1 cellular context compared by ENCODE assay signal in genomic region chr22:28981818-28982499, GRCh38.
TF ChIP-seq lines count a peak whose summit lies in the region.

No MANE protein-coding gene starts in this region.

TF ChIP-seq in HepG2, 621 proteins besides CTCF, POLR2A, EP300 and RAD21 (continued from another document and continues in another):
- no peak for TF ChIP-seq ZNF33B (CRISPR knock-in tag; IDR thresholded peaks at IDR 0.05)
- TF ChIP-seq ZNF512 (CRISPR knock-in tag; IDR thresholded peaks at IDR 0.05) = no peak
- peak; percentile 76; the same call in 1 of the 2 replicates for TF ChIP-seq FOXK1 (CRISPR knock-in tag; IDR thresholded peaks at IDR 0.05; ENCODE audit: borderline replicate concordance, low read depth)
- TF ChIP-seq ZNF850 (CRISPR knock-in tag; conservative IDR thresholded peaks at IDR 0.05) = no peak
- no peak for TF ChIP-seq MXD3 (CRISPR knock-in tag; IDR thresholded peaks at IDR 0.05)
- TF ChIP-seq IRF2 (CRISPR knock-in tag; IDR thresholded peaks at IDR 0.05) = peak; percentile 80; the same call in 1 of the 2 replicates
- TF ChIP-seq HNF4A (CRISPR knock-in tag; IDR thresholded peaks at IDR 0.05) = peak; percentile 74
- no peak for TF ChIP-seq MATR3 (CRISPR knock-in tag; IDR thresholded peaks at IDR 0.05)
- no peak for TF ChIP-seq ZFP91 (CRISPR knock-in tag; IDR thresholded peaks at IDR 0.05; ENCODE audit: borderline replicate concordance)
- TF ChIP-seq GTF3A (CRISPR knock-in tag; conservative IDR thresholded peaks at IDR 0.05) = peak; percentile 47; the same call in 1 of the 2 replicates
- no peak for TF ChIP-seq ZFP62 (CRISPR knock-in tag; IDR thresholded peaks at IDR 0.05)
- TF ChIP-seq ZNF552 (CRISPR knock-in tag; IDR thresholded peaks at IDR 0.05; ENCODE audit: borderline replicate concordance) = no peak
- peak; percentile 28; the same call in 1 of the 2 replicates for TF ChIP-seq RORA (CRISPR knock-in tag; IDR thresholded peaks at IDR 0.05)
- TF ChIP-seq TBX3 (IDR thresholded peaks at IDR 0.05; ENCODE audit: borderline replicate concordance) = peak; percentile 58; the same call in 1 of the 2 replicates
- TF ChIP-seq HMGXB4 (CRISPR knock-in tag; IDR thresholded peaks at IDR 0.05; ENCODE audit: borderline replicate concordance in 1 of 2, low read depth in 1 of 2) = 0 out of 4 replicates have a peak, but pooled peaks of 1 of the 2 experiments have one; percentile 16
- peak; percentile 73; the same call in 1 of the 2 replicates for TF ChIP-seq KMT2A (CRISPR knock-in tag; IDR thresholded peaks at IDR 0.05)
- TF ChIP-seq NFRKB (IDR thresholded peaks at IDR 0.05) = no peak
- no peak for TF ChIP-seq PRPF4 (IDR thresholded peaks at IDR 0.05; ENCODE audit: low read depth, low read length, poor library complexity, severe bottlenecking)
- no peak for TF ChIP-seq HES4 (CRISPR knock-in tag; IDR thresholded peaks at IDR 0.05; ENCODE audit: borderline replicate concordance)
- no peak for TF ChIP-seq AKNA (CRISPR knock-in tag; IDR thresholded peaks at IDR 0.05; ENCODE audit: borderline replicate concordance)
- no peak for TF ChIP-seq MYNN (CRISPR knock-in tag; IDR thresholded peaks at IDR 0.05; ENCODE audit: low read depth)
- TF ChIP-seq ZNF749 (CRISPR knock-in tag; IDR thresholded peaks at IDR 0.05; ENCODE audit: borderline replicate concordance) = no peak
- no peak for TF ChIP-seq USF2 (IDR thresholded peaks at IDR 0.05; ENCODE audit: low read depth, low read length)
- no peak for TF ChIP-seq USF2 (CRISPR knock-in tag; IDR thresholded peaks at IDR 0.05; ENCODE audit: borderline replicate concordance)
- TF ChIP-seq ZNF292 (CRISPR knock-in tag; IDR thresholded peaks at IDR 0.05; ENCODE audit: borderline replicate concordance, low read depth) = peak; percentile 80; the same call in 1 of the 2 replicates
- 0 out of 2 replicates have a peak, but pooled peaks have one; percentile 27 for TF ChIP-seq MXD4 (CRISPR knock-in tag; IDR thresholded peaks at IDR 0.05)
- TF ChIP-seq FOXA3 (CRISPR knock-in tag; IDR thresholded peaks at IDR 0.05) = peak; percentile 94
- TF ChIP-seq TFAP4 (IDR thresholded peaks at IDR 0.05; ENCODE audit: borderline replicate concordance, low read depth) = no peak; the same call in 1 of the 2 replicates
- TF ChIP-seq ATF7 (IDR thresholded peaks at IDR 0.05) = no peak
- TF ChIP-seq ATF7 (CRISPR knock-in tag; IDR thresholded peaks at IDR 0.05) = peak; percentile 71; the same call in 1 of the 2 replicates
- TF ChIP-seq ZSCAN31 (CRISPR knock-in tag; IDR thresholded peaks at IDR 0.05; ENCODE audit: low read depth) = 0 out of 2 replicates have a peak, but pooled peaks have one; percentile 35
- no peak for TF ChIP-seq ZFX (CRISPR knock-in tag; IDR thresholded peaks at IDR 0.05; ENCODE audit: low read depth)
- 0 out of 2 replicates have a peak, but pooled peaks have one; percentile 55 for TF ChIP-seq ATF5 (CRISPR knock-in tag; IDR thresholded peaks at IDR 0.05; ENCODE audit: low read depth)
- peak; percentile 39; the same call in 1 of the 2 replicates for TF ChIP-seq KDM2A (CRISPR knock-in tag; IDR thresholded peaks at IDR 0.05; ENCODE audit: borderline replicate concordance, low read depth)
- peak; percentile 43; the same call in 1 of the 2 replicates for TF ChIP-seq ZNF605 (CRISPR knock-in tag; IDR thresholded peaks at IDR 0.05)
- TF ChIP-seq ZNF232 (CRISPR knock-in tag; IDR thresholded peaks at IDR 0.05; ENCODE audit: borderline replicate concordance) = no peak
- no peak for TF ChIP-seq FOXM1 (CRISPR knock-in tag; IDR thresholded peaks at IDR 0.05)
- TF ChIP-seq BRCA1 (CRISPR knock-in tag; IDR thresholded peaks at IDR 0.05) = no peak
- TF ChIP-seq SOX6 (IDR thresholded peaks at IDR 0.05) = no peak
- peak; percentile 78 for TF ChIP-seq SOX6 (CRISPR knock-in tag; IDR thresholded peaks at IDR 0.05)
- TF ChIP-seq ZNF577 (CRISPR knock-in tag; IDR thresholded peaks at IDR 0.05; ENCODE audit: borderline replicate concordance, low read depth) = no peak
- TF ChIP-seq ZNF781 (CRISPR knock-in tag; IDR thresholded peaks at IDR 0.05; ENCODE audit: borderline replicate concordance, not compliant biosample characterization) = no peak
- TF ChIP-seq SRF (IDR thresholded peaks at IDR 0.05; ENCODE audit: low read depth, low read length) = no peak
- TF ChIP-seq ELF3 (CRISPR knock-in tag; IDR thresholded peaks at IDR 0.05) = peak; percentile 47; the same call in 1 of the 2 replicates
- TF ChIP-seq TIGD3 (CRISPR knock-in tag; IDR thresholded peaks at IDR 0.05; ENCODE audit: borderline replicate concordance) = no peak
- no peak for TF ChIP-seq HNRNPK (IDR thresholded peaks at IDR 0.05; ENCODE audit: low read depth, low read length, poor library complexity, severe bottlenecking)
- TF ChIP-seq NR3C1 (CRISPR knock-in tag; IDR thresholded peaks at IDR 0.05) = no peak
- no peak for TF ChIP-seq MBNL3 (CRISPR knock-in tag; conservative IDR thresholded peaks at IDR 0.05)
- no peak for TF ChIP-seq ZNF343 (CRISPR knock-in tag; IDR thresholded peaks at IDR 0.05)
- peak; percentile 29; the same call in 1 of the 2 replicates for TF ChIP-seq TOE1 (CRISPR knock-in tag; IDR thresholded peaks at IDR 0.05)
- no peak for TF ChIP-seq ESRRA (CRISPR knock-in tag; IDR thresholded peaks at IDR 0.05; ENCODE audit: low read depth)
- TF ChIP-seq NAIF1 (CRISPR knock-in tag; IDR thresholded peaks at IDR 0.05; ENCODE audit: borderline replicate concordance) = no peak
